In the genomic region with DNA sequence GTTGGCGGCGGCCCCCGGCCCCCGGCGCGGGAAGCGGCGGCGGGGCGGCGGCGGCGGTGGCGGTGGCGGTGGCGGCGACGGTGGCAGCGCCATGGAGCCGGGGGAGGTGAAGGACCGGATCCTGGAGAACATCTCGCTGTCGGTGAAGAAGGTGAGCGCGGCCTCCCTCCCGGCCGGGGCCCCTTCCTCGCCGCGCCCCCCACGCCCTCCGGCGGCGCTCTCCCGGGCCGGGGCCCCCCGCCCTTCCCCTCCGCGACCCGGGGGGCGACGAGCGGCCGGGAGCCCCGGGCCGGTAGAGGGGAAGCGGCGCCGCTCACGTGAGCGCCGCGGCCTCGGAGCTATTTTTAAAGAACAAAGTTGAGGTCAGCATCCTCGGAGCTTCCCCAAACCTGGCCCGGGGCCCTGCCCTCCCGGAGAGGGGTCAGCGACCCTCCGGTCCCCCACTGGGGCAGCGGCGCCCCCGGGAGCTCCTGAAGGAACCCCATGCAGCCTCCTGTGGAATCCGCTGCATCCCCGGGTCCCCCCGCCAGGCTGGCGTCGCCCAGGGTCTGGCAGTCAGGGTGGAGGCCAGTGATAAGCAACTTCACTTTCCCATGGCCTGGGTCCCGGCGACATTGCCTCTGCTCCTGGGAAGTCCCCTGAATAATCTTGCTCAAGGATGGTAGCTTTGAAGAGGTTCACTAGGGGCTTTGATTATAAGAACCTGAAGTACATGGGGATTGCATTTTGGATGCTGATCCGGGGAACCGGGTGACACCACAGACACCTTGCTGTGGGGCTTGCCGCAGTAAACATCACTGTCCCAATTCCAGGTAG, we compare ENCODE assay signal across 1 cellular context.
TF ChIP-seq lines count a peak whose summit lies in the region.

No MANE protein-coding gene starts in this region.

TF ChIP-seq in H1, 55 proteins besides CTCF, POLR2A, EP300 and RAD21:
- TF ChIP-seq KDM4A (IDR thresholded peaks at IDR 0.05; ENCODE audit: low read depth, low read length, severe bottlenecking) (peak; percentile 50), NANOG (IDR thresholded peaks at IDR 0.05; ENCODE audit: insufficient read depth, low read depth, low read length, poor library complexity, severe bottlenecking) (no peak), SIN3A (conservative IDR thresholded peaks at IDR 0.05 in 1 of 2, IDR thresholded peaks at IDR 0.05 in 1 of 2; ENCODE audit: low read depth in 1 of 2, low read length in 2 of 2) (0 out of 4 replicates have a peak, but pooled peaks of 1 of the 2 experiments have one; percentile 25), PHF8 (conservative IDR thresholded peaks at IDR 0.05; ENCODE audit: low read depth, low read length) (peak; percentile 30; the same call in 1 of the 2 replicates)
